ENCODE assay signal across 11 cellular contexts in genomic region chr19:38959618-38960017, GRCh38. TPM values are rescaled to one million over a fixed set of nuclear protein-coding genes. Genes with fewer than 3 reads are reported as not detected.
"Had no signal": no experiment of that assay in that cellular context is flagged by ENCODE, and none has a peak within 500 bp of the region (broad histone marks: within the 10 kb centered on the region; RNA-seq: fewer than 3 reads in every experiment).

No MANE protein-coding gene starts in this region.

- FAIRE-seq: H1, H54, K562 had no signal

- H3K4me2 ChIP-seq: GM23338 had no signal

- DNase-seq: H9, HCEC 1CT, HFFc6, IMR-90, KG1 had no signal

- ATAC-seq: GM23338, K562 had no signal

- H3K27ac ChIP-seq: HL-60 had no signal

- H2AFZ ChIP-seq: GM23338 had no signal

- H3K4me3 ChIP-seq: GM23338, K562 had no signal

RNA-seq across cellular contexts. Expression of gene CCER2, which starts 47.6 kb away (rescaled TPM):
- total RNA-seq: GM23338, HT1080, IMR-90 had no signal
